In the genomic region with DNA sequence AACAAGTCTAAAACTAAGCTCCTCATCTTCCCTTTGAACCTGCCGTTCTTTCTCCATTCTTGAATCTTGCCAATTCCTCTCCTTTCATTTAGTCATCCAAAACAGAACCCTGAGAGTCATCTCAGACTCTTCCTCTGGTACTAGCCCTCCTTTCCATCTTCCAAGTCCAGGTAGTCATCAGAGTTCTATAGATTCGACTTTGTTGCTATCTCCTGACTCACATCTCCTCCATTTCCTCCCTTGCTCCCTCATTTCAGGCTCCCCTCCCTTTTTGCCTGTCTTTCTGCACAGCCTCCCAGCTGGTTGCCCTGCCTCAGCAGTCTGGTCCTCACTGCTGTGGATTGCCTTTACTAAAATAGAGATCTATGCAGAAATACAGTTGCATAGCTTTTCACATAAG, we compare ENCODE assay signal across 1 cellular context.
TF ChIP-seq lines count a peak whose summit lies in the region.

No MANE protein-coding gene starts in this region.

TF ChIP-seq in IMR-90, 13 proteins besides CTCF, POLR2A, EP300 and RAD21 (continued from another document):
- TF ChIP-seq BHLHE40 (IDR thresholded peaks at IDR 0.05; ENCODE audit: low read depth, low read length) (no peak), MAZ (IDR thresholded peaks at IDR 0.05; ENCODE audit: borderline replicate concordance, low read depth, low read length) (no peak), NFE2L2 (IDR thresholded peaks at IDR 0.05; ENCODE audit: low read depth, low read length) (no peak)
